In genomic region chr15:100721758-100722550, GRCh38 we compare ENCODE assay signal across 8 cellular contexts.
A peak's percentile ranks its signal among the peaks of the same experiment; 100 is the strongest.
DNase-seq lines count a peak whose midpoint lies in the region; ATAC-seq, FAIRE-seq and TF ChIP-seq lines count a peak whose summit lies in the region.

No MANE protein-coding gene starts in this region.

- ATAC-seq in upper lobe of left lung (ENCODE audit: low FRiP score in 2 of 2) (peak; percentile 88 to 89), GM19463 (IDR thresholded peaks at IDR 0.05; ENCODE audit: unreplicated experiment) (no peak)

- peak overlapping the region; percentile 78 for H3K4me2 ChIP-seq in astrocyte (ENCODE audit: low read length)

- H3K4me3 Mint-ChIP-seq in CD14-positive monocyte (peak overlapping the region in 1 of 2 donors; percentile 79), astrocyte (ENCODE audit: unreplicated experiment) (no peak overlapping the region)

- H3K27me3 Mint-ChIP-seq in CD14-positive monocyte (ENCODE audit: low read depth in 3 of 3), result peaks cover 8 to 17% (median 13%) of the 10 kb centered on the region in 3 donors
- no peaks in the 10 kb centered on the region for H3K27me3 Mint-ChIP-seq in astrocyte (ENCODE audit: low read depth, unreplicated experiment)

- peak; percentile 99 for FAIRE-seq in astrocyte (lab: Jason Lieb, UNC)

- H3K9me3 ChIP-seq in astrocyte (ENCODE audit: insufficient read depth, low read depth, low read length) (no peaks in the 10 kb centered on the region), upper lobe of left lung (no peaks in the 10 kb centered on the region)

- no peaks in the 10 kb centered on the region for H3K79me2 ChIP-seq in astrocyte (ENCODE audit: insufficient read depth, low read length)

- peaks cover 55% of the 10 kb centered on the region for H3K4me1 ChIP-seq in astrocyte (ENCODE audit: insufficient read depth, low read length)
- peaks cover 5 to 35% (median 23%) of the 10 kb centered on the region in 4 donors for H3K4me1 ChIP-seq in upper lobe of left lung

- peak overlapping the region; percentile 19 for H3K4me3 ChIP-seq in astrocyte (ENCODE audit: insufficient read depth, low read depth, low read length)
- H3K4me3 ChIP-seq in kidney epithelial cell (ENCODE audit: low read depth, low read length), result no peak overlapping the region
- no peak overlapping the region for H3K4me3 ChIP-seq in upper lobe of left lung

- H2AFZ ChIP-seq in astrocyte (ENCODE audit: low read depth, low read length), result no peak overlapping the region

- intact Hi-C loops in CD14-positive monocyte (cut with micrococcal nuclease), result loop anchor here in 1 of 2 donors (5.0 kb wide), 1 partner anchor 370 kb away; no protein-coding TSS in a partner anchor

- TF ChIP-seq POLR2A in upper lobe of left lung (IDR thresholded peaks at IDR 0.05), result no peak

- H3K36me3 ChIP-seq in astrocyte (ENCODE audit: insufficient read depth, low read length) (no peaks in the 10 kb centered on the region), kidney epithelial cell (ENCODE audit: control insufficient read depth, insufficient read depth, low read length) (no peaks in the 10 kb centered on the region), upper lobe of left lung (no peaks in the 10 kb centered on the region)

- TF ChIP-seq EP300 in upper lobe of left lung (IDR thresholded peaks at IDR 0.05), result peak in 2 of 4 donors; percentile 61 to 80

- H3K27ac ChIP-seq in astrocyte (ENCODE audit: low read depth, low read length), result peak overlapping the region; percentile 99
- peak overlapping the region; percentile 71 to 78 (median 76) for H3K27ac ChIP-seq in upper lobe of left lung

- peaks cover 0 to 4% (median 0%) of the 10 kb centered on the region in 7 donors for H3K9me3 Mint-ChIP-seq in CD14-positive monocyte
- H3K9me3 Mint-ChIP-seq in astrocyte (ENCODE audit: unreplicated experiment), result peaks cover 4% of the 10 kb centered on the region

- H3K27ac Mint-ChIP-seq in CD14-positive monocyte (peak overlapping the region; percentile 69 to 93 (median 84)), astrocyte (ENCODE audit: unreplicated experiment) (peak overlapping the region; percentile 92)

- peak overlapping the region; percentile 80 for H3K9ac ChIP-seq in astrocyte (ENCODE audit: low read length)

- TF ChIP-seq CTCF in CD14-positive monocyte (IDR thresholded peaks at IDR 0.05), result no peak
- no peak for TF ChIP-seq CTCF in astrocyte (IDR thresholded peaks at IDR 0.05; ENCODE audit: insufficient read depth, low read depth, low read length)
- no peak for TF ChIP-seq CTCF in kidney epithelial cell (IDR thresholded peaks at IDR 0.05; ENCODE audit: insufficient read depth, low read length, poor library complexity, severe bottlenecking)
- TF ChIP-seq CTCF in upper lobe of left lung (IDR thresholded peaks at IDR 0.05), result no peak

- peaks cover 26% of the 10 kb centered on the region for H3K4me1 Mint-ChIP-seq in CD14-positive monocyte
- H3K4me1 Mint-ChIP-seq in astrocyte (ENCODE audit: low read depth, unreplicated experiment), result peaks cover 51% of the 10 kb centered on the region

- 47 to 65% methylated on average over 12 of the region's 12 CpGs for WGBS in upper lobe of left lung, 2 donors

- no peaks in the 10 kb centered on the region for H4K20me1 ChIP-seq in astrocyte (ENCODE audit: insufficient read depth, low read length)

- H3K36me3 Mint-ChIP-seq in CD14-positive monocyte, result no peaks in the 10 kb centered on the region
- no peaks in the 10 kb centered on the region for H3K36me3 Mint-ChIP-seq in astrocyte (ENCODE audit: low read depth, unreplicated experiment)

- DNase-seq in CD14-positive monocyte (ENCODE audit: low spot score), result peak; percentile 84
- DNase-seq in LoVo (ENCODE audit: low spot score), result peak; percentile 98
- peak; percentile 100 for DNase-seq in astrocyte (ENCODE audit: low read depth)
- peak; percentile 100 for DNase-seq in kidney epithelial cell (ENCODE audit: low read depth)
- DNase-seq in upper lobe of left lung, result peak in 1 of 2 donors; percentile 91
- no peak for DNase-seq in stimulated activated naive CD4-positive, alpha-beta T cell treated with Interleukin-2 at 50 U/mL for 16 hours (lab: John Stamatoyannopoulos, UW)
- DNase-seq in GDM1 (lab: John Stamatoyannopoulos, UW), result no peak

- H3K27me3 ChIP-seq in astrocyte (ENCODE audit: insufficient read depth, low read length) (no peaks in the 10 kb centered on the region), kidney epithelial cell (ENCODE audit: control insufficient read depth, insufficient read depth, low read length) (no peaks in the 10 kb centered on the region), upper lobe of left lung (no peaks in the 10 kb centered on the region)

Comparison
In these comparisons a context has a peak if more than half of its experiments do, and no peak if none do; other contexts are left out.
1. DNase-seq: peak in CD14-positive monocyte (single experiment), LoVo (single experiment), astrocyte (single experiment) and kidney epithelial cell (single experiment); none in stimulated activated naive CD4-positive, alpha-beta T cell treated with Interleukin-2 at 50 U/mL for 16 hours (single experiment) and GDM1 (single experiment).